ENCODE assay signal across 17 cellular contexts in genomic region chr3:185042357-185042756, GRCh38.
"Had no signal": no experiment of that assay in that cellular context is flagged by ENCODE, and none has a peak within 500 bp of the region (broad histone marks: within the 10 kb centered on the region; RNA-seq: fewer than 3 reads in every experiment).

No MANE protein-coding gene starts in this region.

- H3K4me1 Mint-ChIP-seq: stimulated activated effector memory CD8-positive, alpha-beta T cell treated with anti-CD3 and anti-CD28 coated beads, Interleukin-12 subunit alpha, Interleukin-12 subunit beta, amount 100 ng/mL, for 72 hours had no signal

- ATAC-seq: left cardiac atrium; mucosa of descending colon; naive thymus-derived CD8-positive, alpha-beta T cell; stimulated activated effector memory CD8-positive, alpha-beta T cell treated with anti-CD3 and anti-CD28 coated beads, Interleukin-12 subunit alpha, Interleukin-12 subunit beta, amount 100 ng/mL, for 72 hours; stimulated activated naive CD8-positive, alpha-beta T cell treated with anti-CD3 and anti-CD28 coated beads, Interleukin-15, Interleukin-2, amounts not matched to agents 100 U/mL and 50 U/mL, for 24 hours had no signal

- H3K27ac Mint-ChIP-seq: dendritic cell treated with granulocyte-macrophage colony-stimulating factor and Interleukin-4, amounts not matched to agents 40 ng/mL and 50 ng/mL, for 4 days; endodermal cell; stimulated activated effector memory CD8-positive, alpha-beta T cell treated with anti-CD3 and anti-CD28 coated beads, Interleukin-12 subunit alpha, Interleukin-12 subunit beta, amount 100 ng/mL, for 72 hours had no signal

- H3K27me3 Mint-ChIP-seq: dendritic cell treated with granulocyte-macrophage colony-stimulating factor and Interleukin-4, amounts not matched to agents 40 ng/mL and 50 ng/mL, for 4 days; naive thymus-derived CD8-positive, alpha-beta T cell had no signal

- DNase-seq: effector CD4-positive, alpha-beta T cell; endodermal cell; erythroblast; foreskin melanocyte; head of caudate nucleus; kidney; left cardiac atrium; mammary epithelial cell; mucosa of descending colon; naive thymus-derived CD8-positive, alpha-beta T cell; stimulated activated CD4-positive, alpha-beta T cell treated with anti-CD3 and anti-CD28 coated beads, Interleukin-4, amount 100 ng/mL, for 1 hour; stimulated activated CD8-positive, alpha-beta memory T cell treated with anti-CD3 and anti-CD28 coated beads, Interleukin-4, amount 100 ng/mL, for 48 hours; stimulated activated naive CD8-positive, alpha-beta T cell treated with anti-CD3 and anti-CD28 coated beads, Interleukin-15, Interleukin-2, amounts not matched to agents 100 U/mL and 50 U/mL, for 24 hours; thyroid gland; upper lobe of left lung had no signal

- H3K4me3 Mint-ChIP-seq: dendritic cell treated with granulocyte-macrophage colony-stimulating factor and Interleukin-4, amounts not matched to agents 40 ng/mL and 50 ng/mL, for 4 days; endodermal cell; naive thymus-derived CD8-positive, alpha-beta T cell; stimulated activated effector memory CD8-positive, alpha-beta T cell treated with anti-CD3 and anti-CD28 coated beads, Interleukin-12 subunit alpha, Interleukin-12 subunit beta, amount 100 ng/mL, for 72 hours had no signal
